In genomic region chr2:207766697-207767460, GRCh38 we compare ENCODE assay signal across 9 cellular contexts.
A peak's percentile ranks its signal among the peaks of the same experiment; 100 is the strongest.
DNase-seq lines count a peak whose midpoint lies in the region; ATAC-seq lines count a peak whose summit lies in the region.
"Had no signal": no experiment of that assay in that cellular context is flagged by ENCODE, and none has a peak within 500 bp of the region (broad histone marks: within the 10 kb centered on the region; RNA-seq: fewer than 3 reads in every experiment).

No MANE protein-coding gene starts in this region.

- no peaks in the 10 kb centered on the region for H3K9me3 ChIP-seq in stomach smooth muscle (ENCODE audit: control insufficient read depth in 2 of 2, low read length in 2 of 2)

- no peak overlapping the region for H3K27ac Mint-ChIP-seq in activated naive CD8-positive, alpha-beta T cell

- DNase-seq in activated T-cell treated with anti-CD3 and anti-CD28 coated beads, Interleukin-2, amount 50 U/mL, for 1 hour, result peak; percentile 21
- DNase-seq in activated T-cell treated with anti-CD3 and anti-CD28 coated beads for 4 hours, result no peak
- peak; percentile 61 for DNase-seq in left kidney (ENCODE audit: low read depth, low spot score)
- DNase-seq in NCI-H748 (lab: John Stamatoyannopoulos, UW; ENCODE audit: unreplicated experiment), result no peak
- DNase-seq: NCI-H1930 had no signal

- peaks cover 26% of the 10 kb centered on the region for H3K4me1 Mint-ChIP-seq in activated naive CD8-positive, alpha-beta T cell (ENCODE audit: low read depth)

- H3K36me3 ChIP-seq in stomach smooth muscle (ENCODE audit: control insufficient read depth in 2 of 2, insufficient read depth in 2 of 2, low read length in 2 of 2), result peaks cover 11 to 21% of the 10 kb centered on the region in 2 donors

- H3K9me3 Mint-ChIP-seq in activated naive CD8-positive, alpha-beta T cell (ENCODE audit: low read depth), result no peaks in the 10 kb centered on the region

- ATAC-seq in GM19397 (IDR thresholded peaks at IDR 0.05; ENCODE audit: unreplicated experiment) (no peak), HG02763 (IDR thresholded peaks at IDR 0.05; ENCODE audit: unreplicated experiment) (no peak)

- H3K27me3 ChIP-seq in stomach smooth muscle (ENCODE audit: control insufficient read depth in 1 of 2, insufficient read depth in 2 of 2, low read length in 2 of 2), result no peaks in the 10 kb centered on the region

- peak overlapping the region; percentile 97 for H3K27ac ChIP-seq in stomach smooth muscle (ENCODE audit: low read length)

- peaks cover 23% of the 10 kb centered on the region for H3K27me3 Mint-ChIP-seq in activated naive CD8-positive, alpha-beta T cell

- no peaks in the 10 kb centered on the region for H3K36me3 Mint-ChIP-seq in activated naive CD8-positive, alpha-beta T cell

- H3K9ac ChIP-seq in stomach smooth muscle (ENCODE audit: low read length in 2 of 2), result peak overlapping the region; percentile 58 to 92

- H3K4me3 ChIP-seq in stomach smooth muscle (ENCODE audit: low read length in 2 of 2), result peak overlapping the region; percentile 64 to 97

- peaks cover 32% of the 10 kb centered on the region for H3K4me1 ChIP-seq in stomach smooth muscle (ENCODE audit: control insufficient read depth, insufficient read depth, low read length)

- H3K4me3 Mint-ChIP-seq in activated naive CD8-positive, alpha-beta T cell, result peak overlapping the region; percentile 74

Comparison
In these comparisons a context has a peak if more than half of its experiments do, and no peak if none do; other contexts are left out.
1. DNase-seq: peak in activated T-cell treated with anti-CD3 and anti-CD28 coated beads, Interleukin-2, amount 50 U/mL, for 1 hour (single experiment) and left kidney (single experiment); none in activated T-cell treated with anti-CD3 and anti-CD28 coated beads for 4 hours (single experiment) and NCI-H748 (single experiment).